Comparison of ENCODE assay signal across 1 cellular context in the genomic region with DNA sequence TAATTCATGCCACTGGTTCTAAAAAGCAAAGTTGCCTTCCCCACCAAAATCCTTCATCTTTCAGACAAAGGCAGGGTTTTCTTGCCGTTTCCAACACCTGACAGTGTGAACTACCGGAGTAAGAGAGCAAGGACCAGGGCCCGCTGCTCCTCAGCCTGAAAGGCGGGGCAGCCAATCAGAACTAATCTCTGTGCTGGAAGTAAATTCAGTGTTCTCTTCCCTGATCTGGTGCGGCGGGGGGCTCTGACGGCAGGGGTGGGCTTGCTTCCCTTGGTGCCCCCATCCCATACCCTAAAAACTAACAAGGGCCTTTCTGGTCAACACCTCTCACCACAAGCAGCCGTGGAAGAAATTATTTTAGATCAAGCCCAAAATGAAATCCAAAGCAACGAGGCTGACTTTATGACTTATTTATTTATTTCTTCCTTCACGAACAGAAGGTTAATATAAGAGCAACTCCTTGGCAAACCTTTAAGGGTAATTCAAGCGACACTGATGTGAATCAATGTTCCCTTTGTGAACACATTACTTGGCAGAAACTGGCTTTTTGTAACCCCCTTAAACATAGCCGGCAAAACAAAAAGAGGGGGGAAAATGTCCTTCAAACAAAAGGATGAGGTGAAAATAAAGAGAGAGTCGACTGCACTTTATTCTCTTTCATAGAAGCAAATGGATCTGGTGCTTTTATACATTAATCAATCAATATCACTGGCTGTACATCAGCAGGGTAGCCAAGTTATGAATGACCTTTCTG.
TF ChIP-seq lines count a peak whose summit lies in the region.

No MANE protein-coding gene starts in this region.

TF ChIP-seq in SK-N-SH, 30 proteins besides CTCF, POLR2A, EP300 and RAD21 (continued from another document):
- TF ChIP-seq, protein P1, sequence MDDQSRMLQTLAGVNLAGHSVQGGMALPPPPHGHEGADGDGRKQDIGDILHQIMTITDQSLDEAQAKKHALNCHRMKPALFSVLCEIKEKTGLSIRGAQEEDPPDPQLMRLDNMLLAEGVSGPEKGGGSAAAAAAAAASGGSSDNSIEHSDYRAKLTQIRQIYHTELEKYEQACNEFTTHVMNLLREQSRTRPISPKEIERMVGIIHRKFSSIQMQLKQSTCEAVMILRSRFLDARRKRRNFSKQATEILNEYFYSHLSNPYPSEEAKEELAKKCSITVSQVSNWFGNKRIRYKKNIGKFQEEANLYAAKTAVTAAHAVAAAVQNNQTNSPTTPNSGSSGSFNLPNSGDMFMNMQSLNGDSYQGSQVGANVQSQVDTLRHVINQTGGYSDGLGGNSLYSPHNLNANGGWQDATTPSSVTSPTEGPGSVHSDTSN (IDR thresholded peaks at IDR 0.05), result no peak
- TF ChIP-seq, protein P2, sequence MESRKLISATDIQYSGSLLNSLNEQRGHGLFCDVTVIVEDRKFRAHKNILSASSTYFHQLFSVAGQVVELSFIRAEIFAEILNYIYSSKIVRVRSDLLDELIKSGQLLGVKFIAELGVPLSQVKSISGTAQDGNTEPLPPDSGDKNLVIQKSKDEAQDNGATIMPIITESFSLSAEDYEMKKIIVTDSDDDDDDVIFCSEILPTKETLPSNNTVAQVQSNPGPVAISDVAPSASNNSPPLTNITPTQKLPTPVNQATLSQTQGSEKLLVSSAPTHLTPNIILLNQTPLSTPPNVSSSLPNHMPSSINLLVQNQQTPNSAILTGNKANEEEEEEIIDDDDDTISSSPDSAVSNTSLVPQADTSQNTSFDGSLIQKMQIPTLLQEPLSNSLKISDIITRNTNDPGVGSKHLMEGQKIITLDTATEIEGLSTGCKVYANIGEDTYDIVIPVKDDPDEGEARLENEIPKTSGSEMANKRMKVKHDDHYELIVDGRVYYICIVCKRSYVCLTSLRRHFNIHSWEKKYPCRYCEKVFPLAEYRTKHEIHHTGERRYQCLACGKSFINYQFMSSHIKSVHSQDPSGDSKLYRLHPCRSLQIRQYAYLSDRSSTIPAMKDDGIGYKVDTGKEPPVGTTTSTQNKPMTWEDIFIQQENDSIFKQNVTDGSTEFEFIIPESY (IDR thresholded peaks at IDR 0.05; ENCODE audit: borderline replicate concordance, low read depth), result no peak
